In the genomic region with DNA sequence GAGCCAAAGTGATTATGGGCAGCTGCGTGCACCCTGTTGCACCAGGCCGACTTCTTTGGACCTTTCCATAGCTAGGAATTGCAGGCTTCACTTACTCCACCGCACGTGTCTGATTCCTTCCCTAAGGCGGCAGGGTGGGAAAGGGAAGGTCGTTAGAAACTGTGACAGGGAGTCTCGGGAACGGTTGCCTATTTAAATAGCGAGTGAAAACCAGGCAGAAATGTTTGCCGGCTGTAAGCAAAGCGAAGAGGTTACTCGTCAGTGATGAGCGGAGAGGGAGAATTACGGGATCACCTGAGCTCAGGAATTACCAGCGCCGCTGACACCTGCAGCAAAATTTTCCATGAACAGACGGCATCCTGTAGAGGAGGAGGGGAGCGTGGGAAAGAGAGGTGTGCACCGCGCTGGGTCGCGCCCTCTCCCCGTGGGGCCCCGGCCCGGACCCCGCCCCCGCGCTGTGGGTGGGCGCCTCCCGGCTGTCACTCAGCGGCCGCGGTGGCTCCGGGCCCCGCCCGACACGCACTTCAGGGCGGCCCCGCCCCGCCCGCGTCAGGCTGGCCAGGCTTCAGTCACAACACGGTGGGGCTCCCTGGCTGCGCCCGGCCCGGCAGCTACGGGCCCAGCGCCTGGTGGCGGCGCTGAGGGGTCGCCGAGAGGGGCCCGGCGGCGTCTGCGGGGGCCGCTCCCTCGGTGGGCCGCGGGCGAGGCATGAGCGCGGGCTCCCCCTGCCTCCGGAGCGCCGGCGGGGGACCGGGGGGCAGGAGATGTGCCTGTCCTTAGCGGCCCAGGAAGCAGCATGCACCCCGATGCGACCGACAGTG, we compare ENCODE assay signal across 8 cellular contexts. TPM values are rescaled to one million over a fixed set of nuclear protein-coding genes. Genes with fewer than 3 reads are reported as not detected.
DNase-seq lines count a peak whose midpoint lies in the region; ATAC-seq and FAIRE-seq lines count a peak whose summit lies in the region.

A gene (plus strand): TSS at position 568 of the 821 bp plus-strand sequence. CDS start 229 bp downstream, at position 797.

- FAIRE-seq in frontal cortex (lab: Jason Lieb, UNC): no peak

- peak within 1 kb of the TSS; percentile 84 for H2BK120ac ChIP-seq in neuronal stem cell (ENCODE audit: low read depth, low read length)

- H3K4me3 ChIP-seq in HUES64 (ENCODE audit: low read length) (peak within 1 kb of the TSS; percentile 89), neuronal stem cell (ENCODE audit: low read length in 2 of 2) (peak within 1 kb of the TSS; percentile 70 to 88)

- H3K36me3 ChIP-seq in HUES64 (ENCODE audit: insufficient read depth, low read length): no peaks in the 10 kb centered on the region
- H3K36me3 ChIP-seq in neuronal stem cell (replicated peaks in 1 of 2; ENCODE audit: control insufficient read depth in 2 of 2, insufficient read depth in 2 of 2, low read length in 2 of 2): no peaks in the 10 kb centered on the region

- no peak within 1 kb of the TSS for H4K8ac ChIP-seq in neuronal stem cell (ENCODE audit: low read depth, low read length)

- peak within 1 kb of the TSS; percentile 90 for H2AFZ ChIP-seq in neuronal stem cell (ENCODE audit: low read length)

- peak within 1 kb of the TSS; percentile 76 for H2BK12ac ChIP-seq in neuronal stem cell (ENCODE audit: low read length)

- H3K9ac ChIP-seq in HUES64 (ENCODE audit: low read depth, low read length) (peak within 1 kb of the TSS; percentile 65), neuronal stem cell (ENCODE audit: low read depth, low read length, poor library complexity) (peak within 1 kb of the TSS; percentile 99)

- H2BK5ac ChIP-seq in neuronal stem cell (ENCODE audit: low read length): peak within 1 kb of the TSS; percentile 72

- peaks cover 40% of the 10 kb centered on the region for H3K27me3 ChIP-seq in HUES64 (ENCODE audit: insufficient read depth, low read length)
- H3K27me3 ChIP-seq in neuronal stem cell (ENCODE audit: control insufficient read depth in 3 of 3, insufficient read depth in 3 of 3, low read depth in 1 of 3, low read length in 3 of 3): no peaks in the 10 kb centered on the region

- H3K27ac ChIP-seq in HUES64 (ENCODE audit: low read depth, low read length) (no peak within 1 kb of the TSS; the same call in 1 of the 2 replicates), neuronal stem cell (replicated peaks; ENCODE audit: low read length) (peak within 1 kb of the TSS; percentile 72)

- H3K18ac ChIP-seq in neuronal stem cell (ENCODE audit: low read length): peak within 1 kb of the TSS; percentile 99

- peak within 1 kb of the TSS; percentile 92 for H3K23ac ChIP-seq in neuronal stem cell (ENCODE audit: low read depth, low read length, poor library complexity)

- no peak within 1 kb of the TSS for H4K91ac ChIP-seq in neuronal stem cell (ENCODE audit: low read depth, low read length, poor library complexity)

- peak; percentile 75 for DNase-seq in DMS153 (lab: John Stamatoyannopoulos, UW)
- peak; percentile 83 for DNase-seq in SK-MEL-5 (ENCODE audit: low read depth, low spot score)
- DNase-seq in activated naive CD4-positive, alpha-beta T cell treated with Interleukin-2 at 50 U/mL for 16 hours: peak; percentile 90
- peak; percentile 87 to 88 for DNase-seq in frontal cortex (ENCODE audit: low spot score in 2 of 2)
- DNase-seq in neuronal stem cell (ENCODE audit: low spot score): peak; percentile 86
- DNase-seq in superior temporal gyrus (ENCODE audit: extremely low spot score): peak; percentile 62

- peak within 1 kb of the TSS; percentile 76 for H2AK5ac ChIP-seq in neuronal stem cell (ENCODE audit: low read depth, low read length)

- in situ Hi-C loops in SK-MEL-5 (cut with HindIII; ENCODE audit: low pct_unique_long_range_greater_than_20kb, low sequenced_read_pairs): no loop called here

- no peak within 1 kb of the TSS for H3K4ac ChIP-seq in neuronal stem cell (ENCODE audit: low read length)

- H3K9me3 ChIP-seq in HUES64 (ENCODE audit: insufficient read depth, low read depth, low read length) (no peaks in the 10 kb centered on the region), neuronal stem cell (replicated peaks in 1 of 2; ENCODE audit: control insufficient read depth in 2 of 2, insufficient read depth in 1 of 2, low read depth in 1 of 2, low read length in 2 of 2) (no peaks in the 10 kb centered on the region)

- H3K79me1 ChIP-seq in neuronal stem cell (ENCODE audit: low read depth, low read length): peaks cover 3% of the 10 kb centered on the region

- H3K4me1 ChIP-seq in HUES64 (ENCODE audit: insufficient read depth, low read length) (peaks cover 28% of the 10 kb centered on the region), neuronal stem cell (ENCODE audit: control insufficient read depth in 2 of 2, insufficient read depth in 1 of 2, low read depth in 1 of 2, low read length in 2 of 2) (peaks cover 10 to 15% of the 10 kb centered on the region in 2 donors)

- WGBS in HUES64: 2% methylated on average over 72 of the region's 72 CpGs
- no CpG with 5 or more reads among the region's 72 CpGs for WGBS in neuronal stem cell (ENCODE audit: extremely low coverage in 2 of 2, insufficient read length in 2 of 2, insufficient replicate concordance in 1 of 2), 2 donors

- H3K4me2 ChIP-seq in neuronal stem cell (ENCODE audit: insufficient read depth, low read length, poor library complexity, severe bottlenecking): peak within 1 kb of the TSS; percentile 84

- ATAC-seq in GM21423 (IDR thresholded peaks at IDR 0.05; ENCODE audit: unreplicated experiment): peak; percentile 74

- H2BK15ac ChIP-seq in neuronal stem cell (ENCODE audit: low read length): peak within 1 kb of the TSS; percentile 90

- peak within 1 kb of the TSS; percentile 44 for H3K14ac ChIP-seq in neuronal stem cell (ENCODE audit: low read length)

RNA-seq across cellular contexts. Expression of the gene that starts here (rescaled TPM):
- 6.4 TPM for polyA plus RNA-seq in HUES64 (2013, experiment 1 of 2)
- polyA plus RNA-seq in HUES64 (2013, experiment 2 of 2): 8.4 TPM
- 57.8 and 59.0 TPM in 2 replicates for total RNA-seq in SK-MEL-5 (2014; rRNA removed; shearing (Covaris generic))
- polyA plus RNA-seq in SK-MEL-5 (2015; cell fraction: cytosol; rRNA removed): 24.3 and 33.5 TPM in 2 replicates
- polyA plus RNA-seq in SK-MEL-5 (2015; cell fraction: nucleus; rRNA removed): 28.5 and 29.9 TPM in 2 replicates
- 55.4 TPM for total RNA-seq in frontal cortex
- polyA plus RNA-seq in neuronal stem cell (2013, experiment 1 of 2): 19.4 TPM
- polyA plus RNA-seq in neuronal stem cell (2013, experiment 2 of 2): 19.6 TPM
